In genomic region chr12:128326419-128326818, GRCh38 we compare ENCODE assay signal across 30 cellular contexts. TPM values are rescaled to one million over a fixed set of nuclear protein-coding genes. Genes with fewer than 3 reads are reported as not detected.
"Had no signal": no experiment of that assay in that cellular context is flagged by ENCODE, and none has a peak within 500 bp of the region (broad histone marks: within the 10 kb centered on the region; RNA-seq: fewer than 3 reads in every experiment).

No MANE protein-coding gene starts in this region.

- DNase-seq: dermis blood vessel endothelial cell; effector memory CD4-positive, alpha-beta T cell; erythroblast; esophagus squamous epithelium; foreskin melanocyte; glutamatergic neuron; heart right ventricle; immature natural killer cell; islet precursor cell; kidney glomerular epithelial cell; mesenchymal stem cell; midbrain; naive thymus-derived CD4-positive, alpha-beta T cell; stimulated activated CD4-positive, alpha-beta T cell treated with anti-CD3 and anti-CD28 coated beads, Interleukin-12 subunit alpha, Interleukin-12 subunit beta, amount 100 ng/mL, for 4 hours; stimulated activated CD4-positive, alpha-beta T cell treated with anti-CD3 and anti-CD28 coated beads, Interleukin-1b, Interleukin-23, amount 100 ng/mL, for 48 hours; stimulated activated CD4-positive, alpha-beta T cell treated with anti-CD3 and anti-CD28 coated beads, Interleukin-4, amount 100 ng/mL, for 24 hours; stimulated activated naive CD4-positive, alpha-beta T cell treated with Interleukin-2 at 50 U/mL for 16 hours; stomach; thyroid gland; trophoblast cell had no signal

- H3K4me1 ChIP-seq: esophagus squamous epithelium, heart right ventricle, parathyroid adenoma, stomach, thyroid gland had no signal

- H3K36me3 ChIP-seq: esophagus squamous epithelium, heart right ventricle, right atrium auricular region, stomach, thyroid gland had no signal

- H3K9ac ChIP-seq: parathyroid adenoma had no signal

- H3K9me3 Mint-ChIP-seq: central memory CD8-positive, alpha-beta T cell had no signal

- H3K36me3 Mint-ChIP-seq: immature natural killer cell; naive thymus-derived CD4-positive, alpha-beta T cell; stimulated activated effector memory CD8-positive, alpha-beta T cell treated with anti-CD3 and anti-CD28 coated beads, Interleukin-12 subunit alpha, Interleukin-12 subunit beta, amount 100 ng/mL, for 72 hours had no signal

- H3K4me3 ChIP-seq: coronary artery, esophagus squamous epithelium, heart right ventricle, right atrium auricular region, smooth muscle cell, stomach, thyroid gland had no signal

- H3K4me1 Mint-ChIP-seq: central memory CD8-positive, alpha-beta T cell; immature natural killer cell; naive thymus-derived CD4-positive, alpha-beta T cell; stimulated activated effector memory CD8-positive, alpha-beta T cell treated with anti-CD3 and anti-CD28 coated beads, Interleukin-12 subunit alpha, Interleukin-12 subunit beta, amount 100 ng/mL, for 72 hours had no signal

- H3K27me3 ChIP-seq: esophagus squamous epithelium, right atrium auricular region, stomach, thyroid gland had no signal

- H3K27ac ChIP-seq: coronary artery, esophagus squamous epithelium, heart right ventricle, parathyroid adenoma, right atrium auricular region, stomach, thyroid gland had no signal

- H3K4me3 Mint-ChIP-seq: central memory CD8-positive, alpha-beta T cell; immature natural killer cell; naive thymus-derived CD4-positive, alpha-beta T cell; neural crest cell; stimulated activated effector memory CD8-positive, alpha-beta T cell treated with anti-CD3 and anti-CD28 coated beads, Interleukin-12 subunit alpha, Interleukin-12 subunit beta, amount 100 ng/mL, for 72 hours had no signal

- H3K9me3 ChIP-seq: thyroid gland had no signal

- H3K27ac Mint-ChIP-seq: immature natural killer cell; progenitor cell of endocrine pancreas; stimulated activated effector memory CD8-positive, alpha-beta T cell treated with anti-CD3 and anti-CD28 coated beads, Interleukin-12 subunit alpha, Interleukin-12 subunit beta, amount 100 ng/mL, for 72 hours had no signal

- H3K27me3 Mint-ChIP-seq: central memory CD8-positive, alpha-beta T cell had no signal

RNA-seq across cellular contexts. Expression of gene TMEM132C, which starts 59.4 kb away (rescaled TPM):
- total RNA-seq: dermis blood vessel endothelial cell; lung microvascular endothelial cell; naive thymus-derived CD4-positive, alpha-beta T cell; osteoblast had no signal
- polyA plus RNA-seq: naive thymus-derived CD4-positive, alpha-beta T cell had no signal
